5 cellular contexts compared by ENCODE assay signal in genomic region chr6:49072885-49073620, GRCh38.
"Had no signal": no experiment of that assay in that cellular context is flagged by ENCODE, and none has a peak within 500 bp of the region (broad histone marks: within the 10 kb centered on the region; RNA-seq: fewer than 3 reads in every experiment).

No MANE protein-coding gene starts in this region.

- H3K4me2 ChIP-seq: GM23338 had no signal

- DNase-seq: IMR-90 had no signal

- H3K36me3 ChIP-seq: HAP-1 had no signal

- H3K4me1 ChIP-seq: HAP-1 had no signal

- H3K4me1 Mint-ChIP-seq: GM23338 had no signal

- H2AFZ ChIP-seq: GM23338 had no signal

- H3K4me3 ChIP-seq: GM23338, HAP-1, K562 had no signal

- H3K27ac Mint-ChIP-seq: GM23338 had no signal

- ATAC-seq: GM23338, HCT116, K562 had no signal

- H3K4me3 Mint-ChIP-seq: GM23338 had no signal

- H3K9me3 Mint-ChIP-seq: GM23338 had no signal

- H3K9me3 ChIP-seq: HAP-1 had no signal
